21 cellular contexts compared by ENCODE assay signal in the genomic region with DNA sequence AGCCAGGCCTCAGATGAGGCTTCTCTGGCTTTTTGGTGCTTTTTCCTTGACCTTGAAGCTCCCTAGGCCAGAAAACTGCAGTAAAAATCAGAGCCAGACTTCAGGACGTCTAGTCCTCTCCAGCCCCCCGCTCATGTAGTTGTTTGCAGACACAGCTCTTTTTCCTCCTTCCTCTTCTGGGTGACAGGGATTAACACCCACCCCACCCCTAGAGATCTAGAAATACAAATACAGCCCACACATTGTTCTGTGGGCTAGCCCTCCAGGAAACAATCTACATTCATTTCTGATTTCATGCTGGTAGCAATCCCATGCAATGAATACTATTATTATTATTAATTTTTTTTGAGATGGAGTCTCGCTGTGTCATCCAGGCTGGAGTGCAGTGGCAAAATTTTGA.
"Had no signal": no experiment of that assay in that cellular context is flagged by ENCODE, and none has a peak within 500 bp of the region (broad histone marks: within the 10 kb centered on the region; RNA-seq: fewer than 3 reads in every experiment).

No MANE protein-coding gene starts in this region.

- H3K9me3 Mint-ChIP-seq: naive thymus-derived CD8-positive, alpha-beta T cell; neural crest cell; stimulated activated memory B cell treated with anti-CD40 and anti-IgM and Interleukin-4, amounts not matched to agents 10 μg/mL and 1 μg/mL and 100 μg/mL, for 72 hours; stimulated activated naive CD8-positive, alpha-beta T cell treated with anti-CD3 and anti-CD28 coated beads, Interleukin-15, amount 100 ng/mL, for 72 hours had no signal

- H3K9me3 ChIP-seq: gastrocnemius medialis, heart right ventricle, mucosa of descending colon, pancreas, prostate gland, right lobe of liver, spleen, testis, tibial nerve had no signal

- H3K4me3 Mint-ChIP-seq: naive thymus-derived CD8-positive, alpha-beta T cell; neural crest cell; stimulated activated memory B cell treated with anti-CD40 and anti-IgM and Interleukin-4, amounts not matched to agents 10 μg/mL and 1 μg/mL and 100 μg/mL, for 72 hours; stimulated activated naive CD8-positive, alpha-beta T cell treated with anti-CD3 and anti-CD28 coated beads, Interleukin-15, amount 100 ng/mL, for 72 hours had no signal

- H3K27me3 ChIP-seq: gastrocnemius medialis, heart right ventricle, pancreas, right lobe of liver, testis, tibial nerve had no signal

- H3K4me3 ChIP-seq: gastrocnemius medialis, heart right ventricle, mucosa of descending colon, pancreas, prostate gland, right lobe of liver, spleen, testis, tibial nerve had no signal

- H3K36me3 Mint-ChIP-seq: naive thymus-derived CD8-positive, alpha-beta T cell; stimulated activated memory B cell treated with anti-CD40 and anti-IgM and Interleukin-4, amounts not matched to agents 10 μg/mL and 1 μg/mL and 100 μg/mL, for 72 hours had no signal

- DNase-seq: effector memory CD4-positive, alpha-beta T cell; gastrocnemius medialis; heart right ventricle; hypothalamus; islet precursor cell; mammary epithelial cell; naive thymus-derived CD8-positive, alpha-beta T cell; nucleus accumbens; pancreas; right lobe of liver; spleen; stimulated activated CD4-positive, alpha-beta T cell treated with anti-CD3 and anti-CD28 coated beads, Interleukin-15, amount 100 ng/mL, for 24 hours; stimulated activated CD4-positive, alpha-beta T cell treated with anti-CD3 and anti-CD28 coated beads, Interleukin-1b, Interleukin-23, amount 100 ng/mL, for 48 hours; stimulated activated CD4-positive, alpha-beta T cell treated with anti-CD3 and anti-CD28 coated beads, Interleukin-4, amount 100 ng/mL, for 24 hours; stimulated activated naive CD8-positive, alpha-beta T cell treated with anti-CD3 and anti-CD28 coated beads, Interleukin-15, amount 100 ng/mL, for 72 hours; testis had no signal

- H3K27me3 Mint-ChIP-seq: naive thymus-derived CD8-positive, alpha-beta T cell; stimulated activated memory B cell treated with anti-CD40 and anti-IgM and Interleukin-4, amounts not matched to agents 10 μg/mL and 1 μg/mL and 100 μg/mL, for 72 hours; stimulated activated naive CD8-positive, alpha-beta T cell treated with anti-CD3 and anti-CD28 coated beads, Interleukin-15, amount 100 ng/mL, for 72 hours had no signal

- H3K4me1 ChIP-seq: pancreas, right lobe of liver had no signal

- H3K4me1 Mint-ChIP-seq: stimulated activated naive CD8-positive, alpha-beta T cell treated with anti-CD3 and anti-CD28 coated beads, Interleukin-15, amount 100 ng/mL, for 72 hours had no signal

- H3K27ac ChIP-seq: gastrocnemius medialis, heart right ventricle, pancreas, right lobe of liver, spleen, testis, tibial nerve had no signal

- H3K27ac Mint-ChIP-seq: stimulated activated memory B cell treated with anti-CD40 and anti-IgM and Interleukin-4, amounts not matched to agents 10 μg/mL and 1 μg/mL and 100 μg/mL, for 72 hours; stimulated activated naive CD8-positive, alpha-beta T cell treated with anti-CD3 and anti-CD28 coated beads, Interleukin-15, amount 100 ng/mL, for 72 hours had no signal

- H3K36me3 ChIP-seq: gastrocnemius medialis, heart right ventricle, pancreas, prostate gland, right lobe of liver, spleen, tibial nerve had no signal
